In genomic region chr12:25364529-25365339, GRCh38 we compare ENCODE assay signal across 8 cellular contexts.
DNase-seq lines count a peak whose midpoint lies in the region; ATAC-seq and TF ChIP-seq lines count a peak whose summit lies in the region.

No MANE protein-coding gene starts in this region.

- no peaks in the 10 kb centered on the region for H3K9me3 Mint-ChIP-seq in activated CD4-positive, alpha-beta T cell treated with anti-CD3 and anti-CD28 coated beads, Interleukin-2, amount 10 ng/mL, durations not matched to agents 24 days and 14 days

- H3K9me3 ChIP-seq in T-helper 17 cell (ENCODE audit: control insufficient read depth, low read length, poor library complexity, severe bottlenecking), result no peaks in the 10 kb centered on the region

- H3K4me1 Mint-ChIP-seq in activated CD4-positive, alpha-beta T cell treated with anti-CD3 and anti-CD28 coated beads, Interleukin-2, amount 10 ng/mL, durations not matched to agents 24 days and 14 days, result peaks cover 15% of the 10 kb centered on the region
- H3K4me1 Mint-ChIP-seq in T-helper 17 cell, result peaks cover 6% of the 10 kb centered on the region

- peak overlapping the region; percentile 40 for H3K4me3 Mint-ChIP-seq in activated CD4-positive, alpha-beta T cell treated with anti-CD3 and anti-CD28 coated beads, Interleukin-2, amount 10 ng/mL, durations not matched to agents 24 days and 14 days
- no peak overlapping the region for H3K4me3 Mint-ChIP-seq in T-helper 17 cell

- ATAC-seq in activated CD4-positive, CD25-positive, alpha-beta regulatory T cell treated with anti-CD3 and anti-CD28 coated beads, Interleukin-2, amount 50 U/mL, for 24 hours, result peak; percentile 85 to 87
- ATAC-seq in HG03025 (IDR thresholded peaks at IDR 0.05; ENCODE audit: low FRiP score, unreplicated experiment) (peak; percentile 76), foreskin keratinocyte (no peak), T-helper 17 cell (no peak)

- H3K27me3 ChIP-seq in foreskin keratinocyte, result no peaks in the 10 kb centered on the region

- intact Hi-C loops in activated CD4-positive, alpha-beta T cell treated with anti-CD3 and anti-CD28 coated beads, Interleukin-2, amount 10 ng/mL, durations not matched to agents 24 days and 14 days (cut with micrococcal nuclease), result loop anchor here (1.0 to 5.0 kb wide), 10 partner anchors 9 to 525 kb away; partner anchors contain the start of genes BCAT1, DNAI7 and ETFRF1

- H3K27me3 Mint-ChIP-seq in activated CD4-positive, alpha-beta T cell treated with anti-CD3 and anti-CD28 coated beads, Interleukin-2, amount 10 ng/mL, durations not matched to agents 24 days and 14 days, result peaks cover 5% of the 10 kb centered on the region
- peaks cover 6% of the 10 kb centered on the region for H3K27me3 Mint-ChIP-seq in T-helper 17 cell

- no peak overlapping the region for H3K27ac ChIP-seq in foreskin keratinocyte

- H3K27ac Mint-ChIP-seq in activated CD4-positive, alpha-beta T cell treated with anti-CD3 and anti-CD28 coated beads, Interleukin-2, amount 10 ng/mL, durations not matched to agents 24 days and 14 days, result peak overlapping the region; percentile 91
- H3K27ac Mint-ChIP-seq in T-helper 17 cell, result no peak overlapping the region

- H3K4me1 ChIP-seq in foreskin keratinocyte, result peaks cover 22% of the 10 kb centered on the region

- H3K36me3 Mint-ChIP-seq in activated CD4-positive, alpha-beta T cell treated with anti-CD3 and anti-CD28 coated beads, Interleukin-2, amount 10 ng/mL, durations not matched to agents 24 days and 14 days (ENCODE audit: low read depth), result peaks cover 1% of the 10 kb centered on the region
- no peaks in the 10 kb centered on the region for H3K36me3 Mint-ChIP-seq in T-helper 17 cell (ENCODE audit: low read depth)

- DNase-seq in activated CD4-positive, CD25-positive, alpha-beta regulatory T cell (lab: John Stamatoyannopoulos, UW), result no peak
- no peak for DNase-seq in activated CD4-positive, alpha-beta T cell treated with anti-CD3 and anti-CD28 coated beads, Interleukin-2, amount 10 ng/mL, durations not matched to agents 24 days and 14 days
- DNase-seq in stimulated activated CD8-positive, alpha-beta memory T cell treated with anti-CD3 and anti-CD28 coated beads, Interleukin-2, amount 100 ng/mL, for 48 hours (ENCODE audit: low read depth in 2 of 2), result peak; percentile 17 to 40
- DNase-seq in mesenteric fat pad (ENCODE audit: low spot score) (no peak), foreskin keratinocyte (no peak), T-helper 17 cell (no peak)

- TF ChIP-seq CTCF in foreskin keratinocyte (conservative IDR thresholded peaks at IDR 0.05), result no peak

Comparison
In these comparisons a context has a peak if more than half of its experiments do, and no peak if none do; other contexts are left out.
1. ATAC-seq: peak in activated CD4-positive, CD25-positive, alpha-beta regulatory T cell treated with anti-CD3 and anti-CD28 coated beads, Interleukin-2, amount 50 U/mL, for 24 hours (2 of 2) and HG03025 (single experiment); none in foreskin keratinocyte (single experiment) and T-helper 17 cell (single experiment).
2. DNase-seq: peak in stimulated activated CD8-positive, alpha-beta memory T cell treated with anti-CD3 and anti-CD28 coated beads, Interleukin-2, amount 100 ng/mL, for 48 hours (2 of 2); none in activated CD4-positive, CD25-positive, alpha-beta regulatory T cell (0 of 4), activated CD4-positive, alpha-beta T cell treated with anti-CD3 and anti-CD28 coated beads, Interleukin-2, amount 10 ng/mL, durations not matched to agents 24 days and 14 days (single experiment), mesenteric fat pad (single experiment), foreskin keratinocyte (0 of 2) and T-helper 17 cell (0 of 3).